In the genomic region with DNA sequence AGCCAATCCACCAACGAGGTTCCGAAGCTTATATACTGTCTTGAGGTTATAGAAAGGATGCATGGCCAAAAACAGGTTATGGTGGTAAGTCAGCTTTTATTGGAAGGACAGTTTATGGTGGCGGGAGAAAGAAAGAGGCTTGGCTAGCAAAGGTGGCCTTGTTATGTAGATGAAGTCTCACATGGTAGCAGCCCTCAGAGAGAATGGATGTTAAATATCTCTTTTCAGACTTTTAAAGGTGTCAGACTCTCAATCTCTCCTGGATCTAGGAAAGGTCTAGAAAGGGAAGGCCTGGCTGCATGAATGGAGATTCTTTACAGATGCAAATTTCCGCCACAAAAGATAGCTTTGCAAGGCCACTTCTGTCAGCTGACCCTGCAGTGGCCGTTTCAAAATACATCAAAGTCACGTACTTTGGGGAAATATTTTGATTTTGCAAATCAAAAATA, we compare ENCODE assay signal across 13 cellular contexts.
DNase-seq lines count a peak whose midpoint lies in the region; ATAC-seq and TF ChIP-seq lines count a peak whose summit lies in the region.
"Had no signal": no experiment of that assay in that cellular context is flagged by ENCODE, and none has a peak within 500 bp of the region (broad histone marks: within the 10 kb centered on the region; RNA-seq: fewer than 3 reads in every experiment).

No MANE protein-coding gene starts in this region.

- H3K27me3 ChIP-seq in HUES6 (ENCODE audit: control insufficient read depth, insufficient read depth, low read length) (no peaks in the 10 kb centered on the region), endodermal cell (ENCODE audit: control insufficient read depth, insufficient read depth, low read length, poor library complexity, severe bottlenecking) (no peaks in the 10 kb centered on the region), iPS-20b (ENCODE audit: insufficient read depth, low read length) (no peaks in the 10 kb centered on the region)
- H3K27me3 ChIP-seq: BE2C had no signal

- H3K9me3 ChIP-seq in HUES6 (ENCODE audit: control insufficient read depth, insufficient read depth, low read depth, low read length): no peaks in the 10 kb centered on the region
- peaks cover 23% of the 10 kb centered on the region for H3K9me3 ChIP-seq in endodermal cell (ENCODE audit: control insufficient read depth, low read length)
- H3K9me3 ChIP-seq in iPS-20b (ENCODE audit: insufficient read depth, low read depth, low read length): no peaks in the 10 kb centered on the region
- H3K9me3 ChIP-seq: A549, BE2C had no signal

- H3K9ac ChIP-seq in HUES6 (ENCODE audit: low read length): peak overlapping the region; percentile 86
- H3K9ac ChIP-seq in endodermal cell (ENCODE audit: extremely low read depth, low read length, poor library complexity, severe bottlenecking): no peak overlapping the region
- H3K9ac ChIP-seq in iPS-20b (ENCODE audit: low read depth, low read length): peak overlapping the region; percentile 65

- 28 to 32% methylated on average over 4 to 6 of the region's 6 CpGs for WGBS in endodermal cell (ENCODE audit: insufficient coverage in 1 of 2, insufficient read length in 1 of 2), 2 experiments

- H3K4me3 Mint-ChIP-seq in endodermal cell: no peak overlapping the region
- H3K4me3 Mint-ChIP-seq in HFFc6: no peak overlapping the region
- H3K4me3 Mint-ChIP-seq: CD4-positive, alpha-beta memory T cell had no signal

- H3K27ac ChIP-seq in HUES6 (ENCODE audit: low read depth, low read length): peak overlapping the region; percentile 94
- peak overlapping the region; percentile 43 for H3K27ac ChIP-seq in endodermal cell (ENCODE audit: low read depth, low read length)
- peak overlapping the region; percentile 81 for H3K27ac ChIP-seq in iPS-20b (ENCODE audit: low read length)
- H3K27ac ChIP-seq: A549, C4-2B had no signal

- TF ChIP-seq CTCF in endodermal cell (conservative IDR thresholded peaks at IDR 0.05) (no peak), HFFc6 (IDR thresholded peaks at IDR 0.05) (no peak)

- H3K4me3 ChIP-seq in HUES6 (ENCODE audit: low read depth, low read length) (no peak overlapping the region), endodermal cell (ENCODE audit: low read length) (peak overlapping the region; percentile 7), iPS-20b (ENCODE audit: low read length) (peak overlapping the region; percentile 34; the same call in 1 of the 2 replicates)
- H3K4me3 ChIP-seq: A549, K562 had no signal

- no peaks in the 10 kb centered on the region for H3K36me3 ChIP-seq in HUES6 (ENCODE audit: control insufficient read depth, insufficient read depth, low read length)
- peaks cover 57% of the 10 kb centered on the region for H3K36me3 ChIP-seq in endodermal cell (ENCODE audit: control insufficient read depth, insufficient read depth, low read length)
- no peaks in the 10 kb centered on the region for H3K36me3 ChIP-seq in iPS-20b (ENCODE audit: insufficient read depth, low read depth, low read length)
- H3K36me3 ChIP-seq: BE2C had no signal

- H3K4me1 Mint-ChIP-seq in endodermal cell: peaks cover 69% of the 10 kb centered on the region
- no peaks in the 10 kb centered on the region for H3K4me1 Mint-ChIP-seq in HFFc6 (ENCODE audit: low read depth)
- H3K4me1 Mint-ChIP-seq: CD4-positive, alpha-beta memory T cell had no signal

- no peaks in the 10 kb centered on the region for H3K27me3 Mint-ChIP-seq in endodermal cell (ENCODE audit: insufficient read depth)
- no peaks in the 10 kb centered on the region; the same call in 1 of the 2 replicates for H3K27me3 Mint-ChIP-seq in HFFc6 (ENCODE audit: insufficient read depth)
- H3K27me3 Mint-ChIP-seq: CD4-positive, alpha-beta memory T cell had no signal

- peaks cover 38% of the 10 kb centered on the region for H3K36me3 Mint-ChIP-seq in endodermal cell (ENCODE audit: low read depth)
- H3K36me3 Mint-ChIP-seq in HFFc6 (ENCODE audit: low read depth): peaks cover 4% of the 10 kb centered on the region
- H3K36me3 Mint-ChIP-seq: CD4-positive, alpha-beta memory T cell had no signal

- H3K4me1 ChIP-seq in HUES6 (ENCODE audit: control insufficient read depth, insufficient read depth, low read length) (peaks cover 61% of the 10 kb centered on the region), endodermal cell (ENCODE audit: control insufficient read depth, insufficient read depth, low read length) (peaks cover 28% of the 10 kb centered on the region), iPS-20b (ENCODE audit: insufficient read depth, low read length) (peaks cover 43% of the 10 kb centered on the region; the same call in 1 of the 2 replicates)
- H3K4me1 ChIP-seq: A549, BE2C had no signal

- DNase-seq in endodermal cell: peak; percentile 78
- no peak for DNase-seq in HFFc6
- DNase-seq in NCI-H526 treated with DMSO at 0.1 percent for 48 hours (lab: John Stamatoyannopoulos, UW): no peak
- DNase-seq: BE2C; CD4-positive, alpha-beta memory T cell; DMS79 had no signal

- ATAC-seq in HG02610 (IDR thresholded peaks at IDR 0.05; ENCODE audit: unreplicated experiment): no peak
- ATAC-seq: A549, HCT116, K562 had no signal

- H3K9me3 Mint-ChIP-seq in endodermal cell (peaks cover 6% of the 10 kb centered on the region), HFFc6 (peaks cover 77% of the 10 kb centered on the region)

- peak overlapping the region; percentile 72 for H3K27ac Mint-ChIP-seq in endodermal cell
- no peak overlapping the region for H3K27ac Mint-ChIP-seq in HFFc6
- H3K27ac Mint-ChIP-seq: CD4-positive, alpha-beta memory T cell had no signal

Comparison
In these comparisons a context has a peak if more than half of its experiments do, and no peak if none do; other contexts are left out.
1. H3K27ac ChIP-seq: peak in every context shown above with its lines; median percentile 94 in HUES6; 81 in iPS-20b; 43 in endodermal cell.